ENCODE assay signal across 30 cellular contexts in genomic region chr10:82240408-82240807, GRCh38.
"Had no signal": no experiment of that assay in that cellular context is flagged by ENCODE, and none has a peak within 500 bp of the region (broad histone marks: within the 10 kb centered on the region; RNA-seq: fewer than 3 reads in every experiment).

No MANE protein-coding gene starts in this region.

- H3K9me3 ChIP-seq: adrenal gland, ascending aorta, body of pancreas had no signal

- H3K36me3 ChIP-seq: adrenal gland, ascending aorta, brain microvascular endothelial cell, breast epithelium, cardiac muscle cell had no signal

- H3K4me3 ChIP-seq: adrenal gland, ascending aorta, body of pancreas, breast epithelium, cardiac muscle cell had no signal

- ATAC-seq: activated naive CD4-positive, alpha-beta T cell treated with anti-CD3 and anti-CD28 coated beads, Interleukin-2, amount 50 U/mL, for 72 hours; activated naive CD8-positive, alpha-beta T cell treated with anti-CD3 and anti-CD28 coated beads, Interleukin-2, amount 50 U/mL, for 24 hours; activated T-cell treated with anti-CD3 and anti-CD28 coated beads, Interleukin-2, amount 50 U/mL, for 4 hours; activated T-cell treated with anti-CD3 and anti-CD28 coated beads, Interleukin-2, amount 50 U/mL, for 72 hours; activated T-helper 17 cell treated with anti-CD3 and anti-CD28 coated beads, Interleukin-2, amount 50 U/mL, for 72 hours; body of pancreas had no signal

- H3K4me1 ChIP-seq: adrenal gland, ascending aorta, body of pancreas, breast epithelium had no signal

- H3K27ac ChIP-seq: adrenal gland, ascending aorta, body of pancreas, brain microvascular endothelial cell, breast epithelium, cardiac muscle cell had no signal

- H3K27me3 ChIP-seq: adrenal gland, ascending aorta, body of pancreas, brain microvascular endothelial cell, breast epithelium, cardiac muscle cell had no signal

- DNase-seq: activated effector memory CD4-positive, alpha-beta T cell treated with anti-CD3 and anti-CD28 coated beads, Interleukin-2, amount 50 U/mL, for 16 hours; activated effector memory CD4-positive, alpha-beta T cell treated with Interleukin-2 at 50 U/mL for 16 hours; activated gamma-delta T cell; activated gamma-delta T cell treated with Interleukin-2 at 50 U/mL for 16 hours; activated naive CD4-positive, alpha-beta T cell; activated naive CD4-positive, alpha-beta T cell treated with anti-CD3 and anti-CD28 coated beads for 36 hours; activated naive CD4-positive, alpha-beta T cell treated with anti-CD3 and anti-CD28 coated beads, Interleukin-2, amount 10 ng/mL, durations not matched to agents 7 days and 5 days; activated naive CD4-positive, alpha-beta T cell treated with anti-CD3 and anti-CD28 coated beads, Interleukin-2, amount 50 U/mL, for 16 hours; activated naive CD4-positive, alpha-beta T cell treated with Interleukin-2 at 50 U/mL for 16 hours; activated naive CD8-positive, alpha-beta T cell treated with anti-CD3 and anti-CD28 coated beads for 36 hours; activated naive CD8-positive, alpha-beta T cell treated with anti-CD3 and anti-CD28 coated beads, Interleukin-2, amount 10 ng/mL, durations not matched to agents 7 days and 5 days; activated naive CD8-positive, alpha-beta T cell treated with anti-CD3 and anti-CD28 coated beads, Interleukin-2, amount 50 U/mL, for 24 hours; activated T-cell treated with anti-CD3 and anti-CD28 coated beads, Interleukin-2, amount 50 U/mL, for 4 hours; activated T-cell treated with anti-CD3 and anti-CD28 coated beads, Interleukin-2, amount 50 U/mL, for 48 hours; activated T-cell treated with anti-CD3 and anti-CD28 coated beads, Interleukin-2, amount 50 U/mL, for 72 hours; adrenal gland; amniotic stem cell; amygdala; anterior cingulate cortex; aorta; body of pancreas; brain microvascular endothelial cell; caudate nucleus; central memory CD4-positive, alpha-beta T cell; cerebellar nuclear complex had no signal
